ENCODE assay signal across 26 cellular contexts in genomic region chr14:95394981-95395737, GRCh38.
A peak's percentile ranks its signal among the peaks of the same experiment; 100 is the strongest.
DNase-seq lines count a peak whose midpoint lies in the region; ATAC-seq and TF ChIP-seq lines count a peak whose summit lies in the region.
"Had no signal": no experiment of that assay in that cellular context is flagged by ENCODE, and none has a peak within 500 bp of the region (broad histone marks: within the 10 kb centered on the region; RNA-seq: fewer than 3 reads in every experiment).

No MANE protein-coding gene starts in this region.

- DNase-seq in MCF 10A (ENCODE audit: unreplicated experiment) (peak; percentile 14), breast epithelium (ENCODE audit: low spot score in 2 of 2) (no peak), MG63 (peak; percentile 22), fibroblast of mammary gland (ENCODE audit: low read depth) (peak; percentile 85), spleen (peak; percentile 36), ACHN (no peak)
- no peak for DNase-seq in CD8-positive, alpha-beta T cell
- DNase-seq: activated CD4-positive, alpha-beta T cell treated with anti-CD3 and anti-CD28 coated beads, Interleukin-2, amount 50 U/mL, for 4 hours; activated gamma-delta T cell treated with Interleukin-2 at 50 U/mL for 16 hours; brain microvascular endothelial cell; cortex of kidney; endodermal cell; head of caudate nucleus; NCI-H1417; NCI-H524; Peyer's patch; right lobe of liver; T-helper 2 cell had no signal

- H3K27me3 ChIP-seq in breast epithelium (no peaks in the 10 kb centered on the region), MG63 (no peaks in the 10 kb centered on the region), spleen (replicated peaks in 1 of 7) (no peaks in the 10 kb centered on the region)
- no peaks in the 10 kb centered on the region for H3K27me3 ChIP-seq in CD8-positive, alpha-beta T cell (ENCODE audit: insufficient read depth, low read length)
- H3K27me3 ChIP-seq: adrenal gland, brain microvascular endothelial cell, Peyer's patch, right lobe of liver, suprapubic skin had no signal

- no peaks in the 10 kb centered on the region for H3K27me3 Mint-ChIP-seq in MCF 10A (ENCODE audit: insufficient read depth, unreplicated experiment)
- peaks cover 4% of the 10 kb centered on the region for H3K27me3 Mint-ChIP-seq in CD8-positive, alpha-beta T cell (ENCODE audit: low read depth)

- POLR2A ChIA-PET in MCF 10A (lab: Yijun Ruan, JAX) = interaction anchor here (0.7 kb wide), 1 partner anchor 12 kb away, joined by 3 read pairs; no protein-coding TSS in a partner anchor
- POLR2A ChIA-PET in CD8-positive, alpha-beta T cell (lab: Charles Lee) = interaction anchor here (0.6 kb wide), 1 partner anchor 49 kb away, joined by 3 read pairs; no protein-coding TSS in a partner anchor

- H3K9me3 ChIP-seq in breast epithelium = no peaks in the 10 kb centered on the region
- H3K9me3 ChIP-seq in MG63 = no peaks in the 10 kb centered on the region
- peaks cover 0 to 10% (median 1%) of the 10 kb centered on the region in 8 donors for H3K9me3 ChIP-seq in spleen
- H3K9me3 ChIP-seq in CD8-positive, alpha-beta T cell (ENCODE audit: low read length) = no peaks in the 10 kb centered on the region
- H3K9me3 ChIP-seq: adrenal gland, right lobe of liver, suprapubic skin had no signal

- no peak overlapping the region for H3K27ac Mint-ChIP-seq in MCF 10A (ENCODE audit: low read depth, unreplicated experiment)
- no peak overlapping the region for H3K27ac Mint-ChIP-seq in CD8-positive, alpha-beta T cell
- H3K27ac Mint-ChIP-seq: endodermal cell, GM23338 had no signal

- TF ChIP-seq POLR2A in breast epithelium (IDR thresholded peaks at IDR 0.05) (no peak), spleen (IDR thresholded peaks at IDR 0.05) (no peak)

- CTCF ChIA-PET in MCF 10A (lab: Yijun Ruan, JAX) = no interaction called here
- CTCF ChIA-PET in CD8-positive, alpha-beta T cell (lab: Charles Lee) = no interaction called here

- no peak for TF ChIP-seq CTCF in MCF 10A (IDR thresholded peaks at IDR 0.05; ENCODE audit: unreplicated experiment)
- TF ChIP-seq CTCF in breast epithelium (IDR thresholded peaks at IDR 0.05) = no peak
- TF ChIP-seq CTCF in fibroblast of mammary gland (conservative IDR thresholded peaks at IDR 0.05; ENCODE audit: control insufficient read depth, insufficient read depth, low read depth, low read length) = no peak
- TF ChIP-seq CTCF in spleen (IDR thresholded peaks at IDR 0.05 in 8 of 11, conservative IDR thresholded peaks at IDR 0.05 in 3 of 11) = no peak
- TF ChIP-seq CTCF in CD8-positive, alpha-beta T cell (IDR thresholded peaks at IDR 0.05) = no peak

- in situ Hi-C loops in ACHN (cut with HindIII; ENCODE audit: low pct_ligation_motif_present, low pct_unique_long_range_greater_than_20kb, low sequenced_read_pairs) = no loop called here

- no peak overlapping the region for H3K4me3 ChIP-seq in breast epithelium
- H3K4me3 ChIP-seq in MG63 = no peak overlapping the region
- no peak overlapping the region for H3K4me3 ChIP-seq in fibroblast of mammary gland (ENCODE audit: control insufficient read depth, low read depth, low read length)
- H3K4me3 ChIP-seq in spleen = no peak overlapping the region
- no peak overlapping the region for H3K4me3 ChIP-seq in CD8-positive, alpha-beta T cell (ENCODE audit: low read depth, low read length)
- H3K4me3 ChIP-seq: adrenal gland, GM23338, Peyer's patch, right lobe of liver, SK-N-MC, suprapubic skin had no signal

- intact Hi-C loops in MCF 10A (cut with micrococcal nuclease) = no loop called here
- intact Hi-C loops in breast epithelium (cut with DNase I; ENCODE audit: low total_unique reads) = no loop called here
- intact Hi-C loops in spleen (cut with DNase I; ENCODE audit: low total_unique reads) = no loop called here
- intact Hi-C loops in CD8-positive, alpha-beta T cell (cut with DNase I, micrococcal nuclease) = loop anchor here in 1 of 2 experiments (5.0 kb wide), 1 partner anchor 88 kb away; no protein-coding TSS in a partner anchor

- H3K4me1 ChIP-seq in breast epithelium = no peaks in the 10 kb centered on the region
- peaks cover 0 to 8% (median 3%) of the 10 kb centered on the region in 6 donors for H3K4me1 ChIP-seq in spleen
- no peaks in the 10 kb centered on the region for H3K4me1 ChIP-seq in CD8-positive, alpha-beta T cell (ENCODE audit: insufficient read depth, low read length)
- H3K4me1 ChIP-seq: adrenal gland, parathyroid adenoma, Peyer's patch, suprapubic skin had no signal

- H3K27ac ChIP-seq in breast epithelium = no peak overlapping the region
- peak overlapping the region in 3 of 8 donors; percentile 38 to 76 (median 66) for H3K27ac ChIP-seq in spleen
- no peak overlapping the region for H3K27ac ChIP-seq in CD8-positive, alpha-beta T cell (ENCODE audit: low read depth, low read length)
- H3K27ac ChIP-seq: adrenal gland, brain microvascular endothelial cell, parathyroid adenoma, right lobe of liver, SK-N-MC, suprapubic skin, VCaP had no signal

- BruUV-seq in MCF 10A (replicated peaks; lab: Mats Ljungman, UMichigan) = no TSS peak

- no peaks in the 10 kb centered on the region for H3K9me3 Mint-ChIP-seq in MCF 10A (ENCODE audit: unreplicated experiment)
- H3K9me3 Mint-ChIP-seq in CD8-positive, alpha-beta T cell = no peaks in the 10 kb centered on the region
- H3K9me3 Mint-ChIP-seq: GM23338 had no signal

- H3K4me1 Mint-ChIP-seq in MCF 10A (ENCODE audit: insufficient read depth, unreplicated experiment) = no peaks in the 10 kb centered on the region
- no peaks in the 10 kb centered on the region for H3K4me1 Mint-ChIP-seq in CD8-positive, alpha-beta T cell (ENCODE audit: low read depth)
- H3K4me1 Mint-ChIP-seq: GM23338 had no signal

- ATAC-seq in CD8-positive, alpha-beta T cell = no peak
- no peak for ATAC-seq in HG03378 (IDR thresholded peaks at IDR 0.05; ENCODE audit: unreplicated experiment)
- ATAC-seq: GM23338, left lobe of liver, right lobe of liver had no signal

- H3K36me3 Mint-ChIP-seq in MCF 10A (ENCODE audit: insufficient read depth, unreplicated experiment) = no peaks in the 10 kb centered on the region
- no peaks in the 10 kb centered on the region for H3K36me3 Mint-ChIP-seq in CD8-positive, alpha-beta T cell

- H3K36me3 ChIP-seq in breast epithelium = no peaks in the 10 kb centered on the region
- no peaks in the 10 kb centered on the region for H3K36me3 ChIP-seq in MG63
- no peaks in the 10 kb centered on the region for H3K36me3 ChIP-seq in spleen
- no peaks in the 10 kb centered on the region for H3K36me3 ChIP-seq in CD8-positive, alpha-beta T cell (ENCODE audit: insufficient read depth, low read length)
- H3K36me3 ChIP-seq: adrenal gland, brain microvascular endothelial cell, Peyer's patch, right lobe of liver, suprapubic skin had no signal

- 60 to 84% (median 79%) methylated on average over 7 of the region's 7 CpGs for WGBS in spleen, 5 donors

- no peak overlapping the region for H3K4me3 Mint-ChIP-seq in MCF 10A (ENCODE audit: unreplicated experiment)
- no peak overlapping the region for H3K4me3 Mint-ChIP-seq in CD8-positive, alpha-beta T cell
- H3K4me3 Mint-ChIP-seq: endodermal cell, GM23338 had no signal

Comparison
In these comparisons a context has a peak if more than half of its experiments do, and no peak if none do; other contexts are left out.
1. DNase-seq: peak in MCF 10A (single experiment), MG63 (single experiment), fibroblast of mammary gland (single experiment) and spleen (single experiment); none in breast epithelium (0 of 2), CD8-positive, alpha-beta T cell (0 of 7) and ACHN (single experiment).